Comparison of ENCODE assay signal across 6 cellular contexts in genomic region chr3:184320099-184320445, GRCh38. TPM values are rescaled to one million over a fixed set of nuclear protein-coding genes. Genes with fewer than 3 reads are reported as not detected.
A peak's percentile ranks its signal among the peaks of the same experiment; 100 is the strongest.
DNase-seq lines count a peak whose midpoint lies in the region; ATAC-seq and TF ChIP-seq lines count a peak whose summit lies in the region.

No MANE protein-coding gene starts in this region.

- no peak overlapping the region for H3K9ac ChIP-seq in DND-41 (ENCODE audit: low read depth, low read length)
- H3K9ac ChIP-seq in parathyroid adenoma = no peak overlapping the region

- H3K4me2 ChIP-seq in DND-41 (ENCODE audit: insufficient read depth, low read length) (no peak overlapping the region), parathyroid adenoma (ENCODE audit: low read length) (peak overlapping the region; percentile 58)

- H3K36me3 ChIP-seq in DND-41 (ENCODE audit: insufficient read depth, low read length) = peaks cover 96% of the 10 kb centered on the region
- H3K36me3 ChIP-seq in parathyroid adenoma (ENCODE audit: control insufficient read depth, insufficient read depth, low read length) = no peaks in the 10 kb centered on the region

- peaks cover 86% of the 10 kb centered on the region for H3K79me2 ChIP-seq in DND-41 (ENCODE audit: insufficient read depth, low read length)
- H3K79me2 ChIP-seq in parathyroid adenoma = peaks cover 29% of the 10 kb centered on the region

- ATAC-seq in DND-41 (ENCODE audit: insufficient read depth, low read depth) = peak; percentile 42; the same call in 2 of the 3 replicates
- no peak for ATAC-seq in HG03175 (IDR thresholded peaks at IDR 0.05; ENCODE audit: unreplicated experiment)
- ATAC-seq in GM18909 (IDR thresholded peaks at IDR 0.05; ENCODE audit: poor library complexity, unreplicated experiment) = no peak

- H3K27ac ChIP-seq in DND-41 (ENCODE audit: low read length) (no peak overlapping the region), parathyroid adenoma (peak overlapping the region; percentile 33)

- H3K4me1 ChIP-seq in DND-41 (ENCODE audit: insufficient read depth, low read length) = peaks cover 40% of the 10 kb centered on the region
- peaks cover 59% of the 10 kb centered on the region for H3K4me1 ChIP-seq in parathyroid adenoma

- DNase-seq in DND-41 (peak; percentile 41), dedifferentiated amniotic fluid mesenchymal stem cell (ENCODE audit: extremely low spot score) (peak; percentile 97)

- peaks cover 92% of the 10 kb centered on the region for H4K20me1 ChIP-seq in DND-41 (ENCODE audit: insufficient read depth, low read length)

- H3K4me3 ChIP-seq in DND-41 (ENCODE audit: low read depth in 1 of 2, low read length in 2 of 2) (no peak overlapping the region), parathyroid adenoma (ENCODE audit: low read depth, low read length) (peak overlapping the region; percentile 18)

- H2AFZ ChIP-seq in DND-41 (ENCODE audit: low read depth, low read length) (no peak overlapping the region), parathyroid adenoma (no peak overlapping the region)

- TF ChIP-seq CTCF in DND-41 (IDR thresholded peaks at IDR 0.05; ENCODE audit: borderline replicate concordance, extremely low read depth, low read length, poor library complexity, severe bottlenecking) (no peak), parathyroid adenoma (IDR thresholded peaks at IDR 0.05) (no peak)

- no peaks in the 10 kb centered on the region for H3K9me3 ChIP-seq in DND-41 (ENCODE audit: insufficient read depth, low read length, severe bottlenecking)
- H3K9me3 ChIP-seq in parathyroid adenoma (ENCODE audit: control insufficient read depth, low read length) = no peaks in the 10 kb centered on the region

- H3K27me3 ChIP-seq in DND-41 (ENCODE audit: insufficient read depth, low read length, poor library complexity) (no peaks in the 10 kb centered on the region), parathyroid adenoma (ENCODE audit: control insufficient read depth, insufficient read depth, low read length) (no peaks in the 10 kb centered on the region)

TF ChIP-seq in PFSK-1, 5 proteins besides CTCF, POLR2A, EP300 and RAD21:
- 0 out of 2 replicates have a peak, but pooled peaks have one; percentile 11 for TF ChIP-seq POLR2AphosphoS5 (IDR thresholded peaks at IDR 0.05; ENCODE audit: low read depth, low read length)
- no peak for TF ChIP-seq TAF1 (IDR thresholded peaks at IDR 0.05; ENCODE audit: borderline replicate concordance, insufficient read depth, low read length)

RNA-seq across cellular contexts. Expression of gene EIF4G1, which starts 5.7 kb away (rescaled TPM):
- 341 TPM for polyA plus RNA-seq in PFSK-1 (2012; ENCODE audit: insufficient read length, low read depth)

RNA-seq across cellular contexts. Expression of gene FAM131A, which starts 17.3 kb away (rescaled TPM):
- 15.7 TPM for polyA plus RNA-seq in PFSK-1 (2012; ENCODE audit: insufficient read length, low read depth)

RNA-seq across cellular contexts. Expression of gene PSMD2, which starts 21.0 kb away (rescaled TPM):
- polyA plus RNA-seq in PFSK-1 (2012; ENCODE audit: insufficient read length, low read depth) = 178 TPM

RNA-seq across cellular contexts. Expression of gene CLCN2, which starts 41.3 kb away (rescaled TPM):
- polyA plus RNA-seq in PFSK-1 (2012; ENCODE audit: insufficient read length, low read depth) = 8.5 TPM

RNA-seq across cellular contexts. Expression of gene POLR2H, which starts 41.4 kb away (rescaled TPM):
- polyA plus RNA-seq in PFSK-1 (2012; ENCODE audit: insufficient read length, low read depth) = 49.7 TPM
